8 cellular contexts compared by ENCODE assay signal in genomic region chr13:38348890-38349289, GRCh38. TPM values are rescaled to one million over a fixed set of nuclear protein-coding genes. Genes with fewer than 3 reads are reported as not detected.
DNase-seq lines count a peak whose midpoint lies in the region; ATAC-seq and TF ChIP-seq lines count a peak whose summit lies in the region.

No MANE protein-coding gene starts in this region.

- H3K4me3 Mint-ChIP-seq in activated naive CD4-positive, alpha-beta T cell treated with anti-CD3 and anti-CD28 coated beads for 36 hours: peak overlapping the region; percentile 95

- H3K27me3 ChIP-seq in MG63 (no peaks in the 10 kb centered on the region), sigmoid colon (no peaks in the 10 kb centered on the region)

- peaks cover 0 to 36% (median 21%) of the 10 kb centered on the region in 4 donors for H3K4me1 ChIP-seq in sigmoid colon

- H3K27me3 Mint-ChIP-seq in activated naive CD4-positive, alpha-beta T cell treated with anti-CD3 and anti-CD28 coated beads for 36 hours (ENCODE audit: low read depth): no peaks in the 10 kb centered on the region

- TF ChIP-seq CTCF in sigmoid colon (IDR thresholded peaks at IDR 0.05): no peak

- ATAC-seq in GM18498 (IDR thresholded peaks at IDR 0.05; ENCODE audit: unreplicated experiment): peak; percentile 8

- H3K4me3 ChIP-seq in MG63: peak overlapping the region; percentile 98
- H3K4me3 ChIP-seq in sigmoid colon: peak overlapping the region; percentile 66 to 79 (median 72)

- intact Hi-C loops in activated naive CD4-positive, alpha-beta T cell treated with anti-CD3 and anti-CD28 coated beads for 36 hours (cut with micrococcal nuclease): loop anchor here (1.0 to 5.0 kb wide), 7 partner anchors 66 to 1528 kb away; partner anchors contain the start of genes COG6, EXOSC8, NHLRC3 and PROSER1
- intact Hi-C loops in sigmoid colon (cut with DNase I): loop anchor here (5.0 kb wide), 1 partner anchor 482 kb away; the partner anchor contains the start of gene TRPC4

- TF ChIP-seq EP300 in sigmoid colon (IDR thresholded peaks at IDR 0.05): no peak

- no peaks in the 10 kb centered on the region for H3K9me3 Mint-ChIP-seq in activated naive CD4-positive, alpha-beta T cell treated with anti-CD3 and anti-CD28 coated beads for 36 hours

- H3K36me3 Mint-ChIP-seq in activated naive CD4-positive, alpha-beta T cell treated with anti-CD3 and anti-CD28 coated beads for 36 hours (ENCODE audit: low read depth): peaks cover 26% of the 10 kb centered on the region

- H3K36me3 ChIP-seq in MG63 (peaks cover 31% of the 10 kb centered on the region), sigmoid colon (peaks cover 0 to 8% (median 0%) of the 10 kb centered on the region in 4 donors)

- 0 to 1% methylated on average over 11 of the region's 11 CpGs for WGBS in sigmoid colon, 2 donors

- peak overlapping the region; percentile 83 to 91 (median 86) for H3K27ac ChIP-seq in sigmoid colon

- DNase-seq in HCEC 1CT (peak; percentile 27), MG63 (peak; percentile 11), hepatic stellate cell (ENCODE audit: low spot score) (peak; percentile 9), sigmoid colon (no peak), mesenteric fat pad (ENCODE audit: low spot score) (no peak), SW 1271 (lab: John Stamatoyannopoulos, UW) (no peak)
- DNase-seq in activated naive CD4-positive, alpha-beta T cell treated with anti-CD3 and anti-CD28 coated beads for 36 hours: peak; percentile 66

- H3K4me1 Mint-ChIP-seq in activated naive CD4-positive, alpha-beta T cell treated with anti-CD3 and anti-CD28 coated beads for 36 hours (ENCODE audit: low read depth): peaks cover 37% of the 10 kb centered on the region

- H3K9me3 ChIP-seq in MG63 (no peaks in the 10 kb centered on the region), sigmoid colon (no peaks in the 10 kb centered on the region)

- CTCF ChIA-PET in activated naive CD4-positive, alpha-beta T cell treated with anti-CD3 and anti-CD28 coated beads for 36 hours (lab: Charles Lee): interaction anchor here (1.1 kb wide), 1 partner anchor 218 kb away, joined by 3 read pairs; no protein-coding TSS in a partner anchor

- no peak for TF ChIP-seq POLR2A in sigmoid colon (IDR thresholded peaks at IDR 0.05)

- H3K27ac Mint-ChIP-seq in activated naive CD4-positive, alpha-beta T cell treated with anti-CD3 and anti-CD28 coated beads for 36 hours: peak overlapping the region; percentile 97

RNA-seq across cellular contexts. Expression of gene UFM1, which starts 0.8 kb away (rescaled TPM):
- total RNA-seq in MG63 (2014; rRNA removed; shearing (Covaris generic); ENCODE audit: low replicate concordance): 52.6 and 144 TPM in 2 replicates
- 10 to 100 TPM; 36.5 to 41.7 TPM for total RNA-seq in activated naive CD4-positive, alpha-beta T cell treated with anti-CD3 and anti-CD28 coated beads for 36 hours
- total RNA-seq in sigmoid colon: 10 to 100 TPM; 45.4 to 60.6 (median 52.8) TPM
- polyA plus RNA-seq in sigmoid colon: 10 to 100 TPM; 33.9 to 57.3 (median 49.2) TPM
- total RNA-seq in mesenteric fat pad: 57.4 TPM

Comparison
In these comparisons a context has a peak if more than half of its experiments do, and no peak if none do; other contexts are left out.
1. DNase-seq: peak in HCEC 1CT (single experiment), MG63 (single experiment), activated naive CD4-positive, alpha-beta T cell treated with anti-CD3 and anti-CD28 coated beads for 36 hours (single experiment) and hepatic stellate cell (single experiment); none in sigmoid colon (single experiment), mesenteric fat pad (single experiment) and SW 1271 (0 of 2).